ENCODE assay signal across 1 cellular context in the genomic region with DNA sequence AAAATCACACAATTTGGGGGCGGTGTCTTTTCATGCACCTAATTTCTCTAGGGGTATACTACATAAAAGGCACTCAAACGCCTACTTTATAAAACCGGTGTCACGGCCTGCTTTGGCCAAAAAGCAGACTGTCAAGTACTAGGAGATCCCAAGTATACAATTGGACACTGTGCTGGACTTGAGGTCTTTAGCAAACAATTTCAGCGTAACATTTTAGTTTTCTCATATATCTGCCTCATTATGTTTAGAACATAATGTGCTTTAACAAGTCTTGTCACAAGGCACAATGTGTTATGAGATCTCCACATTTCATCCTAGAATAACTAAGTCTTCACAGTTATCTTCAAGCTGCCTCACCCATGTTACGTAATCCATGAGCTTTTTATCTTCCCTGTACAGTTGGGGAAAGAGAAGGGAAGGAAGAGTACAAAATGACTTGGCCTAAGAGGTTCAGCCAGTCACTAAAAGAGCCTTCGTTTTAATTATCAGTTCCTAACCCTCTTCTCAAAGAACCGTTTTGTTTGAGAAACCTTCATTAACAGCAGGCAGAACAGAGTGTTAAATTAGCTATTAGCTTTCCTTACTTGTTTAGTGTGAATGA.
TF ChIP-seq lines count a peak whose summit lies in the region.

No MANE protein-coding gene starts in this region.

TF ChIP-seq in K562, 482 proteins besides CTCF, POLR2A, EP300 and RAD21 (continued from another document and continues in another):
- TF ChIP-seq, protein P1, sequence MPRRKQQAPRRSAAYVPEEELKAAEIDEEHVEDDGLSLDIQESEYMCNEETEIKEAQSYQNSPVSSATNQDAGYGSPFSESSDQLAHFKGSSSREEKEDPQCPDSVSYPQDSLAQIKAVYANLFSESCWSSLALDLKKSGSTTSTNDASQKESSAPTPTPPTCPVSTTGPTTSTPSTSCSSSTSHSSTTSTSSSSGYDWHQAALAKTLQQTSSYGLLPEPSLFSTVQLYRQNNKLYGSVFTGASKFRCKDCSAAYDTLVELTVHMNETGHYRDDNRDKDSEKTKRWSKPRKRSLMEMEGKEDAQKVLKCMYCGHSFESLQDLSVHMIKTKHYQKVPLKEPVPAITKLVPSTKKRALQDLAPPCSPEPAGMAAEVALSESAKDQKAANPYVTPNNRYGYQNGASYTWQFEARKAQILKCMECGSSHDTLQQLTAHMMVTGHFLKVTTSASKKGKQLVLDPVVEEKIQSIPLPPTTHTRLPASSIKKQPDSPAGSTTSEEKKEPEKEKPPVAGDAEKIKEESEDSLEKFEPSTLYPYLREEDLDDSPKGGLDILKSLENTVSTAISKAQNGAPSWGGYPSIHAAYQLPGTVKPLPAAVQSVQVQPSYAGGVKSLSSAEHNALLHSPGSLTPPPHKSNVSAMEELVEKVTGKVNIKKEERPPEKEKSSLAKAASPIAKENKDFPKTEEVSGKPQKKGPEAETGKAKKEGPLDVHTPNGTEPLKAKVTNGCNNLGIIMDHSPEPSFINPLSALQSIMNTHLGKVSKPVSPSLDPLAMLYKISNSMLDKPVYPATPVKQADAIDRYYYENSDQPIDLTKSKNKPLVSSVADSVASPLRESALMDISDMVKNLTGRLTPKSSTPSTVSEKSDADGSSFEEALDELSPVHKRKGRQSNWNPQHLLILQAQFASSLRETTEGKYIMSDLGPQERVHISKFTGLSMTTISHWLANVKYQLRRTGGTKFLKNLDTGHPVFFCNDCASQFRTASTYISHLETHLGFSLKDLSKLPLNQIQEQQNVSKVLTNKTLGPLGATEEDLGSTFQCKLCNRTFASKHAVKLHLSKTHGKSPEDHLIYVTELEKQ (CRISPR knock-in tag; IDR thresholded peaks at IDR 0.05), result no peak
- TF ChIP-seq GTF2E2 (tag; IDR thresholded peaks at IDR 0.05) (peak; percentile 54; the same call in 1 of the 2 replicates), KAT7 (CRISPR knock-in tag; IDR thresholded peaks at IDR 0.05; ENCODE audit: borderline replicate concordance) (no peak), RFX5 (IDR thresholded peaks at IDR 0.05; ENCODE audit: low read depth, low read length) (0 out of 2 replicates have a peak, but pooled peaks have one; percentile 14), MAFK (IDR thresholded peaks at IDR 0.05; ENCODE audit: low read length) (peak; percentile 23; the same call in 1 of the 2 replicates), KAT2B (IDR thresholded peaks at IDR 0.05; ENCODE audit: low read depth, low read length) (no peak), L3MBTL2 (IDR thresholded peaks at IDR 0.05) (peak; percentile 16; the same call in 1 of the 2 replicates), SOX6 (IDR thresholded peaks at IDR 0.05) (peak; percentile 84), ILF3 (IDR thresholded peaks at IDR 0.05; ENCODE audit: borderline replicate concordance) (0 out of 2 replicates have a peak, but pooled peaks have one; percentile 30), SPI1 (IDR thresholded peaks at IDR 0.05; ENCODE audit: borderline replicate concordance, low read depth, low read length) (peak; percentile 43; the same call in 1 of the 2 replicates), ZNF212 (CRISPR knock-in tag; IDR thresholded peaks at IDR 0.05) (no peak), CEBPB (tag; IDR thresholded peaks at IDR 0.05) (peak; percentile 99), MYC (IDR thresholded peaks at IDR 0.05; ENCODE audit: low read depth, low read length) (peak; percentile 50; the same call in 1 of the 2 replicates), MYC (CRISPR knock-in tag; IDR thresholded peaks at IDR 0.05; ENCODE audit: borderline replicate concordance, low read depth) (no peak), CHCHD3 (CRISPR knock-in tag; IDR thresholded peaks at IDR 0.05) (peak; percentile 90; the same call in 1 of the 2 replicates), ZFX (CRISPR knock-in tag; IDR thresholded peaks at IDR 0.05) (peak; percentile 77), POLR2H (tag; IDR thresholded peaks at IDR 0.05; ENCODE audit: low read depth) (peak; percentile 39; the same call in 1 of the 2 replicates), FOXK2 (conservative IDR thresholded peaks at IDR 0.05 in 1 of 2, IDR thresholded peaks at IDR 0.05 in 1 of 2; ENCODE audit: low read depth in 2 of 2) (peak in 1 of 2 experiments; percentile 60; a peak in 1 of 4 replicates), CREM (IDR thresholded peaks at IDR 0.05; ENCODE audit: low read depth) (peak; percentile 86), ZNF197 (CRISPR knock-in tag; IDR thresholded peaks at IDR 0.05; ENCODE audit: low read depth) (no peak), ZNF175 (CRISPR knock-in tag; IDR thresholded peaks at IDR 0.05; ENCODE audit: low read depth) (peak; percentile 86), FOXA3 (CRISPR knock-in tag; conservative IDR thresholded peaks at IDR 0.05 in 1 of 2, IDR thresholded peaks at IDR 0.05 in 1 of 2) (0 out of 4 replicates have a peak, but pooled peaks of 1 of the 2 experiments have one; percentile 12), DDX20 (tag; IDR thresholded peaks at IDR 0.05; ENCODE audit: low read depth) (no peak), CBFA2T3 (IDR thresholded peaks at IDR 0.05) (peak; percentile 97), CBFA2T2 (conservative IDR thresholded peaks at IDR 0.05) (peak; percentile 93), NBN (IDR thresholded peaks at IDR 0.05; ENCODE audit: low read depth) (peak; percentile 57; the same call in 1 of the 2 replicates), NCOA2 (IDR thresholded peaks at IDR 0.05; ENCODE audit: partially characterized antibody in 2 of 2) (peak in 1 of 2 experiments; percentile 63)
- TF ChIP-seq, protein P2, sequence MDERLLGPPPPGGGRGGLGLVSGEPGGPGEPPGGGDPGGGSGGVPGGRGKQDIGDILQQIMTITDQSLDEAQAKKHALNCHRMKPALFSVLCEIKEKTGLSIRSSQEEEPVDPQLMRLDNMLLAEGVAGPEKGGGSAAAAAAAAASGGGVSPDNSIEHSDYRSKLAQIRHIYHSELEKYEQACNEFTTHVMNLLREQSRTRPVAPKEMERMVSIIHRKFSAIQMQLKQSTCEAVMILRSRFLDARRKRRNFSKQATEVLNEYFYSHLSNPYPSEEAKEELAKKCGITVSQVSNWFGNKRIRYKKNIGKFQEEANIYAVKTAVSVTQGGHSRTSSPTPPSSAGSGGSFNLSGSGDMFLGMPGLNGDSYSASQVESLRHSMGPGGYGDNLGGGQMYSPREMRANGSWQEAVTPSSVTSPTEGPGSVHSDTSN (CRISPR knock-in tag; IDR thresholded peaks at IDR 0.05; ENCODE audit: low read depth), result no peak
- TF ChIP-seq, protein P2 (tag; conservative IDR thresholded peaks at IDR 0.05; ENCODE audit: low read depth), result 0 out of 2 replicates have a peak, but pooled peaks have one; percentile 32
- TF ChIP-seq, protein P3, sequence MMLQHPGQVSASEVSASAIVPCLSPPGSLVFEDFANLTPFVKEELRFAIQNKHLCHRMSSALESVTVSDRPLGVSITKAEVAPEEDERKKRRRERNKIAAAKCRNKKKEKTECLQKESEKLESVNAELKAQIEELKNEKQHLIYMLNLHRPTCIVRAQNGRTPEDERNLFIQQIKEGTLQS (IDR thresholded peaks at IDR 0.05), result peak; percentile 92
- TF ChIP-seq, protein P3 (CRISPR knock-in tag; conservative IDR thresholded peaks at IDR 0.05), result no peak
- TF ChIP-seq, protein P4, sequence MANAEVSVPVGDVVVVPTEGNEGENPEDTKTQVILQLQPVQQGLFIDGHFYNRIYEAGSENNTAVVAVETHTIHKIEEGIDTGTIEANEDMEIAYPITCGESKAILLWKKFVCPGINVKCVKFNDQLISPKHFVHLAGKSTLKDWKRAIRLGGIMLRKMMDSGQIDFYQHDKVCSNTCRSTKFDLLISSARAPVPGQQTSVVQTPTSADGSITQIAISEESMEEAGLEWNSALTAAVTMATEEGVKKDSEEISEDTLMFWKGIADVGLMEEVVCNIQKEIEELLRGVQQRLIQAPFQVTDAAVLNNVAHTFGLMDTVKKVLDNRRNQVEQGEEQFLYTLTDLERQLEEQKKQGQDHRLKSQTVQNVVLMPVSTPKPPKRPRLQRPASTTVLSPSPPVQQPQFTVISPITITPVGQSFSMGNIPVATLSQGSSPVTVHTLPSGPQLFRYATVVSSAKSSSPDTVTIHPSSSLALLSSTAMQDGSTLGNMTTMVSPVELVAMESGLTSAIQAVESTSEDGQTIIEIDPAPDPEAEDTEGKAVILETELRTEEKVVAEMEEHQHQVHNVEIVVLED (CRISPR knock-in tag; IDR thresholded peaks at IDR 0.05), result 0 out of 2 replicates have a peak, but pooled peaks have one; percentile 25
- TF ChIP-seq, protein P5, sequence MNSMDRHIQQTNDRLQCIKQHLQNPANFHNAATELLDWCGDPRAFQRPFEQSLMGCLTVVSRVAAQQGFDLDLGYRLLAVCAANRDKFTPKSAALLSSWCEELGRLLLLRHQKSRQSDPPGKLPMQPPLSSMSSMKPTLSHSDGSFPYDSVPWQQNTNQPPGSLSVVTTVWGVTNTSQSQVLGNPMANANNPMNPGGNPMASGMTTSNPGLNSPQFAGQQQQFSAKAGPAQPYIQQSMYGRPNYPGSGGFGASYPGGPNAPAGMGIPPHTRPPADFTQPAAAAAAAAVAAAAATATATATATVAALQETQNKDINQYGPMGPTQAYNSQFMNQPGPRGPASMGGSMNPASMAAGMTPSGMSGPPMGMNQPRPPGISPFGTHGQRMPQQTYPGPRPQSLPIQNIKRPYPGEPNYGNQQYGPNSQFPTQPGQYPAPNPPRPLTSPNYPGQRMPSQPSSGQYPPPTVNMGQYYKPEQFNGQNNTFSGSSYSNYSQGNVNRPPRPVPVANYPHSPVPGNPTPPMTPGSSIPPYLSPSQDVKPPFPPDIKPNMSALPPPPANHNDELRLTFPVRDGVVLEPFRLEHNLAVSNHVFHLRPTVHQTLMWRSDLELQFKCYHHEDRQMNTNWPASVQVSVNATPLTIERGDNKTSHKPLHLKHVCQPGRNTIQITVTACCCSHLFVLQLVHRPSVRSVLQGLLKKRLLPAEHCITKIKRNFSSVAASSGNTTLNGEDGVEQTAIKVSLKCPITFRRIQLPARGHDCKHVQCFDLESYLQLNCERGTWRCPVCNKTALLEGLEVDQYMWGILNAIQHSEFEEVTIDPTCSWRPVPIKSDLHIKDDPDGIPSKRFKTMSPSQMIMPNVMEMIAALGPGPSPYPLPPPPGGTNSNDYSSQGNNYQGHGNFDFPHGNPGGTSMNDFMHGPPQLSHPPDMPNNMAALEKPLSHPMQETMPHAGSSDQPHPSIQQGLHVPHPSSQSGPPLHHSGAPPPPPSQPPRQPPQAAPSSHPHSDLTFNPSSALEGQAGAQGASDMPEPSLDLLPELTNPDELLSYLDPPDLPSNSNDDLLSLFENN (IDR thresholded peaks at IDR 0.05; ENCODE audit: low read depth in 2 of 2, low read length in 2 of 2), result peak in 1 of 2 experiments; percentile 68; a peak in 2 of 4 replicates
- TF ChIP-seq, protein P6, sequence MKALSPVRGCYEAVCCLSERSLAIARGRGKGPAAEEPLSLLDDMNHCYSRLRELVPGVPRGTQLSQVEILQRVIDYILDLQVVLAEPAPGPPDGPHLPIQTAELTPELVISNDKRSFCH (CRISPR knock-in tag; IDR thresholded peaks at IDR 0.05), result no peak
- TF ChIP-seq, protein P6 (tag; IDR thresholded peaks at IDR 0.05), result peak; percentile 59; the same call in 1 of the 2 replicates
- TF ChIP-seq, protein P7, sequence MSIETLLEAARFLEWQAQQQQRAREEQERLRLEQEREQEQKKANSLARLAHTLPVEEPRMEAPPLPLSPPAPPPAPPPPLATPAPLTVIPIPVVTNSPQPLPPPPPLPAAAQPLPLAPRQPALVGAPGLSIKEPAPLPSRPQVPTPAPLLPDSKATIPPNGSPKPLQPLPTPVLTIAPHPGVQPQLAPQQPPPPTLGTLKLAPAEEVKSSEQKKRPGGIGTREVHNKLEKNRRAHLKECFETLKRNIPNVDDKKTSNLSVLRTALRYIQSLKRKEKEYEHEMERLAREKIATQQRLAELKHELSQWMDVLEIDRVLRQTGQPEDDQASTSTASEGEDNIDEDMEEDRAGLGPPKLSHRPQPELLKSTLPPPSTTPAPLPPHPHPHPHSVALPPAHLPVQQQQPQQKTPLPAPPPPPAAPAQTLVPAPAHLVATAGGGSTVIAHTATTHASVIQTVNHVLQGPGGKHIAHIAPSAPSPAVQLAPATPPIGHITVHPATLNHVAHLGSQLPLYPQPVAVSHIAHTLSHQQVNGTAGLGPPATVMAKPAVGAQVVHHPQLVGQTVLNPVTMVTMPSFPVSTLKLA (conservative IDR thresholded peaks at IDR 0.05), result peak; percentile 59 to 78
